In the genomic region with DNA sequence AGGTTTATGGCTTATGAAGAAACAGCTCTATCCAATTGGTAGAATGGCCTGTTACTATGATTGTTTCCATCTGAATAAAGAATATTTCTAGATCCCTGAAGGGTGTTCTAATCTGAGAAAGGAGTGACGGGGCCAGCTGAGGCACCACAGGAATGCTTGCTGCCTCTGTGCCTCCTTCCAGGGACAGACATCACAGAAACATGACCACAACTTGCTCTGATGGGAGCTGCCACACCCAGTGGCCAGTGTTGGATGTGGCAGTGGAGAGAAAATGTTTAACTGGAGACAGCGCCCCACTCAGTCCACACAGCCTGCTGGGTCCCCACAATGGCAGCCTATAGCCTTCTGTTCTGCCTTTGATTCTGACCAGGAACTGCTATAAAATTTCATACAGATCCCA, we compare ENCODE assay signal across 17 cellular contexts. TPM values are rescaled to one million over a fixed set of nuclear protein-coding genes. Genes with fewer than 3 reads are reported as not detected.
DNase-seq lines count a peak whose midpoint lies in the region; ATAC-seq and TF ChIP-seq lines count a peak whose summit lies in the region.
"Had no signal": no experiment of that assay in that cellular context is flagged by ENCODE, and none has a peak within 500 bp of the region (broad histone marks: within the 10 kb centered on the region; RNA-seq: fewer than 3 reads in every experiment).

No MANE protein-coding gene starts in this region.

- H4K5ac ChIP-seq in mesendoderm (ENCODE audit: low read length), result no peak overlapping the region

- H3K27me3 ChIP-seq in mesendoderm (ENCODE audit: insufficient read depth, low read length, poor library complexity), result no peaks in the 10 kb centered on the region
- H3K27me3 ChIP-seq: BLaER1 treated with 17β-estradiol and CSF1 and Interleukin-3, amounts not matched to agents 10 nM and 100 nM; left lung; tibial nerve had no signal

- no peak overlapping the region for H3K4me3 ChIP-seq in mesendoderm (ENCODE audit: low read length)
- H3K4me3 ChIP-seq: BLaER1 treated with 17β-estradiol and CSF1 and Interleukin-3, amounts not matched to agents 10 nM and 100 nM; left lung; tibial nerve had no signal

- H3K4me1 ChIP-seq in mesendoderm (ENCODE audit: control insufficient read depth, low read depth, low read length), result no peaks in the 10 kb centered on the region

- DNase-seq in AG20443 (ENCODE audit: low spot score) (peak; percentile 86), HEK293T (ENCODE audit: extremely low spot score) (peak; percentile 26), mesendoderm (peak; percentile 26), iPS-NIHi11 (ENCODE audit: low spot score) (no peak)
- DNase-seq in activated T-helper 2 cell treated with anti-CD3 and anti-CD28 coated beads, Interferon-gamma antibody, Interleukin-2, Interleukin-4, amounts not matched to agents 10 μg/mL and 5 μg/mL and 100 μg/mL, durations not matched to agents 14 hours and 24 hours and 36 hours (ENCODE audit: low spot score), result no peak
- DNase-seq in activated naive CD4-positive, alpha-beta T cell treated with anti-CD3 and anti-CD28 coated beads, Interleukin-2, amount 50 U/mL, for 16 hours, result no peak
- DNase-seq: left lung; naive B cell; NK-92 treated with Interleukin-12 subunit alpha and Interleukin-12 subunit beta, amount 100 ng/mL, for 24 hours; stimulated activated CD4-positive, alpha-beta T cell treated with anti-CD3 and anti-CD28 coated beads, Interleukin-2, amount 100 ng/mL, for 24 hours had no signal

- CTCF ChIA-PET in HEK293T (lab: Yijun Ruan, JAX), result interaction anchor here (1.8 kb wide), 1 partner anchor 13 kb away, joined by 6 read pairs; no protein-coding TSS in a partner anchor

- H3K4me2 ChIP-seq in mesendoderm (ENCODE audit: low read length), result no peak overlapping the region
- H3K4me2 ChIP-seq: BLaER1 treated with 17β-estradiol and CSF1 and Interleukin-3, amounts not matched to agents 10 nM and 100 nM had no signal

- no peak overlapping the region for H4K8ac ChIP-seq in mesendoderm (ENCODE audit: low read depth, low read length)

- no peak overlapping the region for H2BK5ac ChIP-seq in mesendoderm (ENCODE audit: low read length)

- H3K27me3 Mint-ChIP-seq in activated T-helper 17 cell treated with anti-CD3 and anti-CD28 coated beads, Interleukin-2, amount 50 U/mL, for 72 hours, result no peaks in the 10 kb centered on the region
- H3K27me3 Mint-ChIP-seq in activated T-helper 2 cell treated with anti-CD3 and anti-CD28 coated beads, Interferon-gamma antibody, Interleukin-2, Interleukin-4, amounts not matched to agents 10 μg/mL and 5 μg/mL and 100 μg/mL, durations not matched to agents 14 hours and 24 hours and 36 hours (ENCODE audit: low read depth), result no peaks in the 10 kb centered on the region
- H3K27me3 Mint-ChIP-seq: central memory CD8-positive, alpha-beta T cell; naive B cell had no signal

- no peak overlapping the region for H2AK5ac ChIP-seq in mesendoderm (ENCODE audit: low read length)

- no peak overlapping the region for H3K27ac ChIP-seq in mesendoderm (ENCODE audit: low read depth, low read length)
- H3K27ac ChIP-seq: BLaER1 treated with 17β-estradiol and CSF1 and Interleukin-3, amounts not matched to agents 10 nM and 100 nM; epithelial cell of prostate; left lung; tibial nerve had no signal

- H3K79me1 ChIP-seq in mesendoderm (ENCODE audit: low read length), result no peaks in the 10 kb centered on the region

- no peaks in the 10 kb centered on the region for H3K36me3 ChIP-seq in mesendoderm (ENCODE audit: control insufficient read depth, insufficient read depth, low read length)

- H3K23ac ChIP-seq in mesendoderm (ENCODE audit: low read length), result no peak overlapping the region

- H3K4me3 Mint-ChIP-seq in activated T-helper 17 cell treated with anti-CD3 and anti-CD28 coated beads, Interleukin-2, amount 50 U/mL, for 72 hours, result no peak overlapping the region
- H3K4me3 Mint-ChIP-seq in activated T-helper 2 cell treated with anti-CD3 and anti-CD28 coated beads, Interferon-gamma antibody, Interleukin-2, Interleukin-4, amounts not matched to agents 10 μg/mL and 5 μg/mL and 100 μg/mL, durations not matched to agents 14 hours and 24 hours and 36 hours (ENCODE audit: low read depth), result no peak overlapping the region
- H3K4me3 Mint-ChIP-seq: central memory CD8-positive, alpha-beta T cell had no signal

- H3K9me3 Mint-ChIP-seq in activated T-helper 17 cell treated with anti-CD3 and anti-CD28 coated beads, Interleukin-2, amount 50 U/mL, for 72 hours, result no peaks in the 10 kb centered on the region
- no peaks in the 10 kb centered on the region for H3K9me3 Mint-ChIP-seq in activated T-helper 2 cell treated with anti-CD3 and anti-CD28 coated beads, Interferon-gamma antibody, Interleukin-2, Interleukin-4, amounts not matched to agents 10 μg/mL and 5 μg/mL and 100 μg/mL, durations not matched to agents 14 hours and 24 hours and 36 hours
- H3K9me3 Mint-ChIP-seq: central memory CD8-positive, alpha-beta T cell; naive B cell had no signal

- no peak for ATAC-seq in activated T-helper 17 cell treated with anti-CD3 and anti-CD28 coated beads, Interleukin-2, amount 50 U/mL, for 72 hours (replicated peaks)
- ATAC-seq in GM19328 (IDR thresholded peaks at IDR 0.05; ENCODE audit: unreplicated experiment), result no peak
- ATAC-seq: activated naive CD4-positive, alpha-beta T cell treated with anti-CD3 and anti-CD28 coated beads, Interleukin-2, amount 50 U/mL, for 72 hours; left lung had no signal

- no peaks in the 10 kb centered on the region for H3K79me2 ChIP-seq in mesendoderm (ENCODE audit: control insufficient read depth, insufficient read depth, low read length)

- peak overlapping the region; percentile 18 for H3K27ac Mint-ChIP-seq in activated T-helper 17 cell treated with anti-CD3 and anti-CD28 coated beads, Interleukin-2, amount 50 U/mL, for 72 hours
- no peak overlapping the region for H3K27ac Mint-ChIP-seq in activated T-helper 2 cell treated with anti-CD3 and anti-CD28 coated beads, Interferon-gamma antibody, Interleukin-2, Interleukin-4, amounts not matched to agents 10 μg/mL and 5 μg/mL and 100 μg/mL, durations not matched to agents 14 hours and 24 hours and 36 hours
- H3K27ac Mint-ChIP-seq: activated naive CD4-positive, alpha-beta T cell treated with anti-CD3 and anti-CD28 coated beads, Interleukin-2, amount 50 U/mL, for 72 hours had no signal

- WGBS in mesendoderm (ENCODE audit: extremely low coverage, insufficient coverage, low lambda C conversion rate), result no CpG with 5 or more reads among the region's 2 CpGs

- intact Hi-C loops in activated T-helper 2 cell treated with anti-CD3 and anti-CD28 coated beads, Interferon-gamma antibody, Interleukin-2, Interleukin-4, amounts not matched to agents 10 μg/mL and 5 μg/mL and 100 μg/mL, durations not matched to agents 14 hours and 24 hours and 36 hours (cut with micrococcal nuclease), result no loop called here

- H3K4me1 Mint-ChIP-seq in activated T-helper 17 cell treated with anti-CD3 and anti-CD28 coated beads, Interleukin-2, amount 50 U/mL, for 72 hours, result peaks cover 19% of the 10 kb centered on the region
- peaks cover 28% of the 10 kb centered on the region for H3K4me1 Mint-ChIP-seq in activated T-helper 2 cell treated with anti-CD3 and anti-CD28 coated beads, Interferon-gamma antibody, Interleukin-2, Interleukin-4, amounts not matched to agents 10 μg/mL and 5 μg/mL and 100 μg/mL, durations not matched to agents 14 hours and 24 hours and 36 hours (ENCODE audit: low read depth)

- no peak overlapping the region for H2BK15ac ChIP-seq in mesendoderm (replicated peaks; ENCODE audit: low read depth)

- no peak overlapping the region for H3K18ac ChIP-seq in mesendoderm (ENCODE audit: low read length)

- peaks cover 6% of the 10 kb centered on the region for H3K36me3 Mint-ChIP-seq in activated T-helper 17 cell treated with anti-CD3 and anti-CD28 coated beads, Interleukin-2, amount 50 U/mL, for 72 hours (ENCODE audit: low read depth)
- no peaks in the 10 kb centered on the region for H3K36me3 Mint-ChIP-seq in activated T-helper 2 cell treated with anti-CD3 and anti-CD28 coated beads, Interferon-gamma antibody, Interleukin-2, Interleukin-4, amounts not matched to agents 10 μg/mL and 5 μg/mL and 100 μg/mL, durations not matched to agents 14 hours and 24 hours and 36 hours (ENCODE audit: low read depth)

- H3K4ac ChIP-seq in mesendoderm (ENCODE audit: low read depth, low read length), result no peak overlapping the region

- no peak overlapping the region for H2BK120ac ChIP-seq in mesendoderm (ENCODE audit: low read depth, low read length)

- H3K9ac ChIP-seq in mesendoderm (ENCODE audit: low read length), result no peak overlapping the region
- H3K9ac ChIP-seq: BLaER1 treated with 17β-estradiol and CSF1 and Interleukin-3, amounts not matched to agents 10 nM and 100 nM had no signal

- H3K56ac ChIP-seq in mesendoderm (ENCODE audit: low read length), result no peak overlapping the region

- POLR2A ChIA-PET in HEK293T (lab: Yijun Ruan, JAX), result no interaction called here

TF ChIP-seq in HEK293T, 16 proteins besides CTCF, POLR2A, EP300 and RAD21:
- no peak for TF ChIP-seq FOXK2 (IDR thresholded peaks at IDR 0.05)
- TF ChIP-seq TARDBP (IDR thresholded peaks at IDR 0.05), result no peak
- TF ChIP-seq NFRKB (IDR thresholded peaks at IDR 0.05), result no peak
- no peak for TF ChIP-seq ELF4 (IDR thresholded peaks at IDR 0.05)
- TF ChIP-seq FOXA1 (IDR thresholded peaks at IDR 0.05), result no peak
- no peak for TF ChIP-seq SUZ12 (IDR thresholded peaks at IDR 0.05)
- TF ChIP-seq L3MBTL2 (conservative IDR thresholded peaks at IDR 0.05), result no peak
- TF ChIP-seq ZNF384 (IDR thresholded peaks at IDR 0.05), result no peak
TF ChIP-seq in HEK293T: peak in this region for 0.

RNA-seq across cellular contexts. Expression of a gene that starts 38.6 kb away (rescaled TPM):
- 10 to 100 TPM; 23.5 to 39.0 TPM for total RNA-seq in activated T-helper 17 cell treated with anti-CD3 and anti-CD28 coated beads, Interleukin-2, amount 50 U/mL, for 72 hours
- polyA plus RNA-seq in mesendoderm (2013, experiment 1 of 2), result 7.1 TPM
- 7.8 TPM for polyA plus RNA-seq in mesendoderm (2013, experiment 2 of 2)
- 44.5 and 48.0 TPM in 2 replicates for total RNA-seq in activated T-helper 2 cell treated with anti-CD3 and anti-CD28 coated beads, Interferon-gamma antibody, Interleukin-2, Interleukin-4, amounts not matched to agents 10 μg/mL and 5 μg/mL and 100 μg/mL, durations not matched to agents 14 hours and 24 hours and 36 hours

RNA-seq across cellular contexts. Expression of a gene that starts 51.8 kb away (rescaled TPM):
- 10 to 100 TPM in 1 of 2 donors, 1 to 10 TPM in 1; 7.5 to 43.2 TPM for total RNA-seq in activated T-helper 17 cell treated with anti-CD3 and anti-CD28 coated beads, Interleukin-2, amount 50 U/mL, for 72 hours
- 1.2 TPM for polyA plus RNA-seq in mesendoderm (2013, experiment 1 of 2)
- 1.6 TPM for polyA plus RNA-seq in mesendoderm (2013, experiment 2 of 2)
- total RNA-seq in activated T-helper 2 cell treated with anti-CD3 and anti-CD28 coated beads, Interferon-gamma antibody, Interleukin-2, Interleukin-4, amounts not matched to agents 10 μg/mL and 5 μg/mL and 100 μg/mL, durations not matched to agents 14 hours and 24 hours and 36 hours, result 11.3 and 11.4 TPM in 2 replicates

Comparison
In these comparisons a context has a peak if more than half of its experiments do, and no peak if none do; other contexts are left out.
1. DNase-seq: peak in AG20443 (single experiment), HEK293T (single experiment) and mesendoderm (single experiment); none in activated T-helper 2 cell treated with anti-CD3 and anti-CD28 coated beads, Interferon-gamma antibody, Interleukin-2, Interleukin-4, amounts not matched to agents 10 μg/mL and 5 μg/mL and 100 μg/mL, durations not matched to agents 14 hours and 24 hours and 36 hours (single experiment), iPS-NIHi11 (single experiment) and activated naive CD4-positive, alpha-beta T cell treated with anti-CD3 and anti-CD28 coated beads, Interleukin-2, amount 50 U/mL, for 16 hours (single experiment).